1 cellular context compared by ENCODE assay signal in genomic region chr21:32603131-32603530, GRCh38.
TF ChIP-seq lines count a peak whose summit lies in the region.

No MANE protein-coding gene starts in this region.

TF ChIP-seq in HepG2, 621 proteins besides CTCF, POLR2A, EP300 and RAD21:
- TF ChIP-seq SALL2 (CRISPR knock-in tag; IDR thresholded peaks at IDR 0.05) (no peak), ZNF672 (CRISPR knock-in tag; IDR thresholded peaks at IDR 0.05) (no peak), ZNF891 (CRISPR knock-in tag; IDR thresholded peaks at IDR 0.05) (no peak), SIX4 (CRISPR knock-in tag; IDR thresholded peaks at IDR 0.05) (no peak), ZNF503 (CRISPR knock-in tag; IDR thresholded peaks at IDR 0.05) (no peak), ZMAT5 (CRISPR knock-in tag; IDR thresholded peaks at IDR 0.05; ENCODE audit: borderline replicate concordance, low read depth) (no peak), NR3C1 (CRISPR knock-in tag; IDR thresholded peaks at IDR 0.05) (no peak), ZNF710 (CRISPR knock-in tag; IDR thresholded peaks at IDR 0.05; ENCODE audit: borderline replicate concordance) (no peak), NR1H2 (CRISPR knock-in tag; IDR thresholded peaks at IDR 0.05; ENCODE audit: borderline replicate concordance, low read depth) (no peak), THYN1 (CRISPR knock-in tag; IDR thresholded peaks at IDR 0.05; ENCODE audit: borderline replicate concordance, low read depth) (no peak), PBX3 (CRISPR knock-in tag; IDR thresholded peaks at IDR 0.05; ENCODE audit: borderline replicate concordance) (no peak), ZNF589 (CRISPR knock-in tag; conservative IDR thresholded peaks at IDR 0.05) (no peak), AHR (CRISPR knock-in tag; IDR thresholded peaks at IDR 0.05) (no peak), SP4 (CRISPR knock-in tag; IDR thresholded peaks at IDR 0.05) (no peak)
